In genomic region chr12:109735825-109736551, GRCh38 we compare ENCODE assay signal across 15 cellular contexts. TPM values are rescaled to one million over a fixed set of nuclear protein-coding genes. Genes with fewer than 3 reads are reported as not detected.
DNase-seq lines count a peak whose midpoint lies in the region; ATAC-seq and TF ChIP-seq lines count a peak whose summit lies in the region.
"Had no signal": no experiment of that assay in that cellular context is flagged by ENCODE, and none has a peak within 500 bp of the region (broad histone marks: within the 10 kb centered on the region; RNA-seq: fewer than 3 reads in every experiment).

No MANE protein-coding gene starts in this region.

- H3K27ac ChIP-seq in RWPE2 (ENCODE audit: poor library complexity, severe bottlenecking) (no peak overlapping the region), heart right ventricle (no peak overlapping the region), neural cell (ENCODE audit: low read length) (peak overlapping the region; percentile 90)
- H3K27ac ChIP-seq: coronary artery, esophagus muscularis mucosa had no signal

- peaks cover 0 to 5% (median 0%) of the 10 kb centered on the region in 7 donors for H3K9me3 Mint-ChIP-seq in CD14-positive monocyte
- H3K9me3 Mint-ChIP-seq: stimulated activated naive CD8-positive, alpha-beta T cell treated with anti-CD3 and anti-CD28 coated beads, Interleukin-15, Interleukin-2, amounts not matched to agents 100 ng/mL and 50 ng/mL, for 24 hours had no signal

- H3F3A ChIP-seq in neural cell (ENCODE audit: insufficient read depth, low read length, poor library complexity, severe bottlenecking): peaks cover 6% of the 10 kb centered on the region

- no peaks in the 10 kb centered on the region for H3K4me1 ChIP-seq in RWPE2 (ENCODE audit: insufficient read depth, poor library complexity, severe bottlenecking)
- peaks cover 0 to 36% (median 17%) of the 10 kb centered on the region in 9 donors for H3K4me1 ChIP-seq in heart right ventricle

- TF ChIP-seq CTCF in CD14-positive monocyte (IDR thresholded peaks at IDR 0.05): no peak
- TF ChIP-seq CTCF in RWPE2 (IDR thresholded peaks at IDR 0.05; ENCODE audit: poor library complexity, severe bottlenecking): no peak
- no peak for TF ChIP-seq CTCF in heart right ventricle (IDR thresholded peaks at IDR 0.05)
- no peak for TF ChIP-seq CTCF in neural cell (IDR thresholded peaks at IDR 0.05; ENCODE audit: poor library complexity, severe bottlenecking)

- H3K36me3 Mint-ChIP-seq in CD14-positive monocyte: no peaks in the 10 kb centered on the region

- no peak for TF ChIP-seq EP300 in neural cell (conservative IDR thresholded peaks at IDR 0.05; ENCODE audit: poor library complexity, severe bottlenecking)

- H3K9me3 ChIP-seq in RWPE2 (ENCODE audit: severe bottlenecking) (no peaks in the 10 kb centered on the region), heart right ventricle (no peaks in the 10 kb centered on the region), neural cell (ENCODE audit: low read length) (no peaks in the 10 kb centered on the region)
- H3K9me3 ChIP-seq: esophagus muscularis mucosa had no signal

- H3K36me3 ChIP-seq in RWPE2 (ENCODE audit: low read depth): no peaks in the 10 kb centered on the region
- no peaks in the 10 kb centered on the region for H3K36me3 ChIP-seq in heart right ventricle
- no peaks in the 10 kb centered on the region for H3K36me3 ChIP-seq in neural cell (ENCODE audit: insufficient read depth, low read length)
- H3K36me3 ChIP-seq: esophagus muscularis mucosa had no signal

- no peaks in the 10 kb centered on the region for H4K20me1 ChIP-seq in neural cell (ENCODE audit: insufficient read depth)

- peaks cover 58% of the 10 kb centered on the region for H3K79me2 ChIP-seq in neural cell (replicated peaks; ENCODE audit: insufficient read depth, low read length)

- ATAC-seq in RWPE2 (ENCODE audit: low read depth) (no peak), heart right ventricle (peak; percentile 32 to 78 (median 58)), GM21786 (IDR thresholded peaks at IDR 0.05; ENCODE audit: unreplicated experiment) (no peak)

- peak overlapping the region; percentile 64 for H3K9ac ChIP-seq in neural cell (ENCODE audit: low read length)

- H3K27me3 Mint-ChIP-seq in CD14-positive monocyte (ENCODE audit: low read depth in 3 of 3): peaks cover 29 to 36% (median 34%) of the 10 kb centered on the region in 3 donors

- H3K27me3 ChIP-seq in RWPE2 (ENCODE audit: insufficient read depth, poor library complexity, severe bottlenecking) (no peaks in the 10 kb centered on the region), heart right ventricle (peaks cover 0 to 20% (median 0%) of the 10 kb centered on the region in 7 donors), neural cell (ENCODE audit: insufficient read depth, low read depth, low read length) (no peaks in the 10 kb centered on the region)

- peak overlapping the region; percentile 65 for H3K4me2 ChIP-seq in neural cell (ENCODE audit: low read length)

- no peak overlapping the region for H3K4me3 Mint-ChIP-seq in CD14-positive monocyte
- H3K4me3 Mint-ChIP-seq: B cell; stimulated activated naive CD8-positive, alpha-beta T cell treated with anti-CD3 and anti-CD28 coated beads, Interleukin-15, Interleukin-2, amounts not matched to agents 100 ng/mL and 50 ng/mL, for 24 hours had no signal

- H3K27ac Mint-ChIP-seq in CD14-positive monocyte: peak overlapping the region in 1 of 7 donors; percentile 46
- H3K27ac Mint-ChIP-seq: B cell; stimulated activated naive CD8-positive, alpha-beta T cell treated with anti-CD3 and anti-CD28 coated beads, Interleukin-15, Interleukin-2, amounts not matched to agents 100 ng/mL and 50 ng/mL, for 24 hours had no signal

- H3K4me1 Mint-ChIP-seq in CD14-positive monocyte: no peaks in the 10 kb centered on the region
- H3K4me1 Mint-ChIP-seq: B cell had no signal

- peak; percentile 41 for DNase-seq in CD14-positive monocyte (ENCODE audit: low spot score)
- DNase-seq in RWPE2 (ENCODE audit: low spot score): peak; percentile 29
- DNase-seq in heart right ventricle: peak in 1 of 2 donors; percentile 61
- no peak for DNase-seq in epidermal melanocyte (ENCODE audit: insufficient read length, low spot score)
- DNase-seq in OCI-M1 (lab: John Stamatoyannopoulos, UW): no peak
- no peak for DNase-seq in COLO668 (lab: John Stamatoyannopoulos, UW; ENCODE audit: unreplicated experiment)
- DNase-seq: NCI-H2029, NCI-H524 had no signal

- H3K4me3 ChIP-seq in RWPE2 (ENCODE audit: severe bottlenecking) (no peak overlapping the region), heart right ventricle (no peak overlapping the region), neural cell (ENCODE audit: low read length) (peak overlapping the region; percentile 54)
- H3K4me3 ChIP-seq: coronary artery, esophagus muscularis mucosa, lung had no signal

- 56 to 61% methylated on average over 9 of the region's 9 CpGs for WGBS in heart right ventricle, 2 donors

- intact Hi-C loops in CD14-positive monocyte (cut with micrococcal nuclease) (no loop called here), heart right ventricle (cut with DNase I) (loop anchor here in 1 of 10 donors (5.0 kb wide), 1 partner anchor 1409 kb away; no protein-coding TSS in a partner anchor)

- H3K9me2 ChIP-seq in neural cell (ENCODE audit: insufficient read depth, low read length): no peaks in the 10 kb centered on the region

- no peak overlapping the region for H2AFZ ChIP-seq in neural cell (ENCODE audit: low read depth, low read length)

- no peak for TF ChIP-seq RAD21 in neural cell (conservative IDR thresholded peaks at IDR 0.05)

TF ChIP-seq in neural cell, 6 proteins besides CTCF, POLR2A, EP300 and RAD21:
- TF ChIP-seq REST (IDR thresholded peaks at IDR 0.05; ENCODE audit: borderline replicate concordance): no peak
- no peak for TF ChIP-seq TAF1 (IDR thresholded peaks at IDR 0.05; ENCODE audit: low read depth)
- no peak for TF ChIP-seq MXI1 (conservative IDR thresholded peaks at IDR 0.05; ENCODE audit: poor library complexity, severe bottlenecking)

RNA-seq across cellular contexts. Expression of gene FAM222A, which starts 22.4 kb away (rescaled TPM):
- polyA plus RNA-seq in CD14-positive monocyte (not detected), heart right ventricle (1 to 10 TPM; 2.7 to 6.2 TPM), neural cell (6.4 and 8.5 TPM in 2 replicates)
- total RNA-seq in heart right ventricle: 10 to 100 TPM in 5 of 10 donors, 1 to 10 TPM in 5; 3.4 to 26.0 (median 8.6) TPM
- 14.9 and 15.6 TPM in 2 replicates for polyA minus RNA-seq in neural cell

Comparison
In these comparisons a context has a peak if more than half of its experiments do, and no peak if none do; other contexts are left out.
1. DNase-seq: peak in CD14-positive monocyte (single experiment) and RWPE2 (single experiment); none in epidermal melanocyte (single experiment), OCI-M1 (single experiment) and COLO668 (single experiment).
2. ATAC-seq: peak in heart right ventricle (8 of 8); none in RWPE2 (single experiment) and GM21786 (single experiment).